ENCODE assay signal across 7 cellular contexts in genomic region chr2:228261546-228261945, GRCh38.
"Had no signal": no experiment of that assay in that cellular context is flagged by ENCODE, and none has a peak within 500 bp of the region (broad histone marks: within the 10 kb centered on the region; RNA-seq: fewer than 3 reads in every experiment).

No MANE protein-coding gene starts in this region.

- H3K4me3 Mint-ChIP-seq: IgD-negative memory B cell had no signal

- DNase-seq: IMR-90, KBM-7, KG1 had no signal

- H3K27me3 Mint-ChIP-seq: IgD-negative memory B cell had no signal

- H3K27ac ChIP-seq: HL-60 had no signal

- H3K4me3 ChIP-seq: K562 had no signal

- H3K36me3 Mint-ChIP-seq: IgD-negative memory B cell had no signal

- H3K4me1 Mint-ChIP-seq: IgD-negative memory B cell had no signal

- H3K27ac Mint-ChIP-seq: IgD-negative memory B cell had no signal

- ATAC-seq: K562 had no signal

- FAIRE-seq: HTR-8/SVneo, K562 had no signal
